ENCODE assay signal across 9 cellular contexts in the genomic region with DNA sequence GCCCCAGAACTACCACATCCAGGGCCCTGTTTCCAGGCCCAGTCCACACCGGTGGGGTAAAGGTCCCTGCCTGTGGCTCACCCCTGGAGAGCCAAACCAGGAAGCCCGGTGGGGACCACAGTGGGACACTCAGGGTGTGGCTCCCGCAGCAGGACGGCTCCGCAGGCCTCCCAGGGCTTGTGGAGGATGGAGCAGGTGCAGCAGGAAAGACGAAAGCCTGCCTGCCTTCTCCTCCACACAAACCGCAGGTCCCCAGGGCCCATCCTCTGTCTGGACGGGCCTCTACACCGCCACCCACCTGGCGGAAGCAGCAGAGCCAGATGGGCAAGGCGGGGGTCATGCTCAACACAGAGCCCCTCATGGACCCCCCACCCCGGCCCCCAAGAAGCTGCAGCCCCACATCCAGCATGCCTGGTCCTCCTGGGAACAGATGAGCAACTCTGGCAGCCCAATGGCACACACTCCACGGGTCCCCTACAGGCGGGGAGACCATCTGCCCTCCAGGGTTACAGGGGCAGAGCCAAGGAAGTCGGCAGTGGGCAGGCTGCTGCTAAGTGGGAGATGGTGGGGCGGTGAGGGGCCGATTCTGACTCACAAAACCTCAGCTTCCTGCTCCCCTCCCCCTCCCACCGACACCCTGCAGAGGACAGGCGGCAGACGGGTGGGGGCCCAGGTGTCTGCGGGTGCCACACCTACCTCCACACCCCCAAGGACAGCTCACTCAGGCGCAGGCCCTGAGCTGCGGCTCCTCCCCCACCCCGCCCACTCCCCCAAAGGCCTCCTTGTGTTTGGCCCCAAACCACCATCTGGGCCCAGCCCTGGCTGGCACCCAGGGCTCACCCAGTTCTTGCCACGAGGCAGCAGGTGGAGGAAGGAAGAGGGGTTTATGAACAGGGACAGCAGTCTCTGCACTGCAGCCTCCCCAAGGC. TPM values are rescaled to one million over a fixed set of nuclear protein-coding genes. Genes with fewer than 3 reads are reported as not detected.
DNase-seq lines count a peak whose midpoint lies in the region; ATAC-seq, FAIRE-seq and TF ChIP-seq lines count a peak whose summit lies in the region.
"Had no signal": no experiment of that assay in that cellular context is flagged by ENCODE, and none has a peak within 500 bp of the region (broad histone marks: within the 10 kb centered on the region; RNA-seq: fewer than 3 reads in every experiment).

No MANE protein-coding gene starts in this region.

- H3K4me1 Mint-ChIP-seq in activated T-cell treated with anti-CD3 and anti-CD28 coated beads, Interleukin-2, amount 50 U/mL, for 72 hours (ENCODE audit: low read depth): peaks cover 61% of the 10 kb centered on the region

- H3K9me3 ChIP-seq in left ventricle myocardium inferior (replicated peaks): no peaks in the 10 kb centered on the region

- H3K27ac Mint-ChIP-seq in activated T-cell treated with anti-CD3 and anti-CD28 coated beads, Interleukin-2, amount 50 U/mL, for 72 hours: peak overlapping the region; percentile 38

- no peaks in the 10 kb centered on the region for H3K9me3 Mint-ChIP-seq in activated T-cell treated with anti-CD3 and anti-CD28 coated beads, Interleukin-2, amount 50 U/mL, for 72 hours
- H3K9me3 Mint-ChIP-seq: neural crest cell had no signal

- no peak overlapping the region for H3K4me3 ChIP-seq in left ventricle myocardium inferior

- peaks cover 35% of the 10 kb centered on the region for H3K36me3 ChIP-seq in left ventricle myocardium inferior

- peak; percentile 67 for DNase-seq in CD1c-positive myeloid dendritic cell (ENCODE audit: extremely low spot score)
- peak; percentile 94 for DNase-seq in GM19239 (ENCODE audit: insufficient read length, low spot score)
- peak; percentile 37 for DNase-seq in OCI-M1 (lab: John Stamatoyannopoulos, UW)
- DNase-seq in activated T-cell treated with anti-CD3 and anti-CD28 coated beads, Interleukin-2, amount 50 U/mL, for 72 hours: peak; percentile 95 to 97
- peak; percentile 41 for DNase-seq in left ventricle myocardium inferior
- DNase-seq in stimulated activated CD4-positive, alpha-beta T cell treated with anti-CD3 and anti-CD28 coated beads, TNF-alpha, amount 100 ng/mL, for 48 hours (ENCODE audit: low read depth in 3 of 3): peak; percentile 66 to 95 (median 88)
- DNase-seq in DMS53 treated with DMSO at 0.1 percent for 48 hours (lab: John Stamatoyannopoulos, UW; ENCODE audit: unreplicated experiment): no peak

- intact Hi-C loops in left ventricle myocardium inferior (cut with micrococcal nuclease): no loop called here

- H3K4me1 ChIP-seq in left ventricle myocardium inferior: peaks cover 66% of the 10 kb centered on the region

- TF ChIP-seq CTCF in left ventricle myocardium inferior (IDR thresholded peaks at IDR 0.05; ENCODE audit: borderline replicate concordance): no peak

- H3K27me3 ChIP-seq in left ventricle myocardium inferior (ENCODE audit: low read depth): no peaks in the 10 kb centered on the region

- peak; percentile 98 for FAIRE-seq in GM19239 (lab: Jason Lieb, UNC)

- H3K4me3 Mint-ChIP-seq in activated T-cell treated with anti-CD3 and anti-CD28 coated beads, Interleukin-2, amount 50 U/mL, for 72 hours: peak overlapping the region; percentile 73 to 81

- H3K36me3 Mint-ChIP-seq in activated T-cell treated with anti-CD3 and anti-CD28 coated beads, Interleukin-2, amount 50 U/mL, for 72 hours (ENCODE audit: insufficient read depth in 2 of 2): peaks cover 7 to 9% of the 10 kb centered on the region in 2 donors

- H3K27me3 Mint-ChIP-seq in activated T-cell treated with anti-CD3 and anti-CD28 coated beads, Interleukin-2, amount 50 U/mL, for 72 hours (ENCODE audit: low read depth): no peaks in the 10 kb centered on the region

- no peak overlapping the region for H3K27ac ChIP-seq in left ventricle myocardium inferior (replicated peaks)

- ATAC-seq in HG03378 (IDR thresholded peaks at IDR 0.05; ENCODE audit: unreplicated experiment): peak; percentile 36
- ATAC-seq in activated T-cell treated with anti-CD3 and anti-CD28 coated beads, Interleukin-2, amount 50 U/mL, for 72 hours (replicated peaks in 1 of 2): peak; percentile 86 to 89

RNA-seq across cellular contexts. Expression of a gene that starts 5.2 kb away (rescaled TPM):
- total RNA-seq in activated T-cell treated with anti-CD3 and anti-CD28 coated beads, Interleukin-2, amount 50 U/mL, for 72 hours: 100 to 1,000 TPM; 108 to 114 TPM
- total RNA-seq in left ventricle myocardium inferior: 55.8 TPM

RNA-seq across cellular contexts. Expression of a gene that starts 11.7 kb away (rescaled TPM):
- 10 to 100 TPM; 25.5 to 28.8 TPM for total RNA-seq in activated T-cell treated with anti-CD3 and anti-CD28 coated beads, Interleukin-2, amount 50 U/mL, for 72 hours
- not detected for total RNA-seq in left ventricle myocardium inferior

RNA-seq across cellular contexts. Expression of a gene that starts 17.0 kb away (rescaled TPM):
- total RNA-seq in activated T-cell treated with anti-CD3 and anti-CD28 coated beads, Interleukin-2, amount 50 U/mL, for 72 hours: 1 to 10 TPM; 3.4 to 5.2 TPM
- not detected for total RNA-seq in left ventricle myocardium inferior

RNA-seq across cellular contexts. Expression of a gene that starts 37.9 kb away (rescaled TPM):
- total RNA-seq in activated T-cell treated with anti-CD3 and anti-CD28 coated beads, Interleukin-2, amount 50 U/mL, for 72 hours: 10 to 100 TPM; 64.8 to 64.9 TPM
- 23.4 TPM for total RNA-seq in left ventricle myocardium inferior

RNA-seq across cellular contexts. Expression of a gene that starts 38.4 kb away (rescaled TPM):
- 100 to 1,000 TPM; 120 to 141 TPM for total RNA-seq in activated T-cell treated with anti-CD3 and anti-CD28 coated beads, Interleukin-2, amount 50 U/mL, for 72 hours
- 27.7 TPM for total RNA-seq in left ventricle myocardium inferior

Comparison
In these comparisons a context has a peak if more than half of its experiments do, and no peak if none do; other contexts are left out.
1. RNA of a gene that starts 11.7 kb away (total RNA-seq): 25.5 to 28.8 TPM in activated T-cell treated with anti-CD3 and anti-CD28 coated beads, Interleukin-2, amount 50 U/mL, for 72 hours; not detected in left ventricle myocardium inferior (single experiment); every median in the first group is over 10 times any median in the second.